9 cellular contexts compared by ENCODE assay signal in the genomic region with DNA sequence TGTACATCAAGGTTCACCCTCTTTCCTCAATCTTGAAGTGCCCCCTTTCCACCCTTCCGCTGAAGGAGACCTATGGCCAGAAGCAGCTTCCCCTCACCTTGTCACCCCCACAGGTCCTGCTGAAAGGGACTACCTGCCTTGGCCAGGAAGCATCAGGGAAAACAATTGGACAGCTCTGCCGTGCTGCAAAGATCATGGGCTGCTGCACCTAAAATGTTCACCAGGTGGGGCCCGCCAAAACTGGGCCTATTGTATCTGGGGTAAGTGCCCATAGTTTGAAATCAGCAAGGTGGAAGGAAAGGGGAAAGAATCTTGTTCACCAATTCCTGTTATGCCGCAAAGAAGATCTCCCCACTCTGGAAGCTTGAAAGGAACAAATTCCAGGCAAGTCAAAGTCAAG. TPM values are rescaled to one million over a fixed set of nuclear protein-coding genes. Genes with fewer than 3 reads are reported as not detected.
"Had no signal": no experiment of that assay in that cellular context is flagged by ENCODE, and none has a peak within 500 bp of the region (broad histone marks: within the 10 kb centered on the region; RNA-seq: fewer than 3 reads in every experiment).

No MANE protein-coding gene starts in this region.

- H3K4me3 ChIP-seq: GM12878 had no signal

- FAIRE-seq: G401.6, GM12878, GM12891, GM12892, GM18507, GM19239 had no signal

- ATAC-seq: GM12878 had no signal

- DNase-seq: GDM1, GF-D8 had no signal

RNA-seq across cellular contexts. Expression of gene GRIA3, which starts 18.4 kb away (rescaled TPM):
- total RNA-seq: G401 had no signal
